In the genomic region with DNA sequence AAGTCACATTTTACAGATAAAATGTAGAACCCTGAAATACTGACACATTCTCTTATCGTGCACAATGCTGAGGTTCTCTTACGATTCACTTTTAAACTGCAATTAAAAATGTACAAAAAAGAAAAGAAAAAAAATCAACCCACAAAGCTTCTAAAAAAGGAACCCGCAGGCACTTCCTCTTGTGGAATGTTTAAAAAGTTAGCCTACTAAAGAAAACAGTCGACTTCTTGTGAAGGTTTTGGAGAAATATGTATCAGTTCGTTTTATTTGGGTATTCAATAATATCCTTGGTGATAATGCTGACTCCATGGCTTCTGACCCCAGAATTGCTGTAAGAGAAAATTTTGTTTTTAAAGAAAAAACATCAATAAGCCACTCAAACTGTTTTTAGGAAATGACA, we compare ENCODE assay signal across 18 cellular contexts. TPM values are rescaled to one million over a fixed set of nuclear protein-coding genes. Genes with fewer than 3 reads are reported as not detected.
DNase-seq lines count a peak whose midpoint lies in the region; ATAC-seq, FAIRE-seq and TF ChIP-seq lines count a peak whose summit lies in the region.
"Had no signal": no experiment of that assay in that cellular context is flagged by ENCODE, and none has a peak within 500 bp of the region (broad histone marks: within the 10 kb centered on the region; RNA-seq: fewer than 3 reads in every experiment).

No MANE protein-coding gene starts in this region.

- H3K27me3 Mint-ChIP-seq in MCF 10A (ENCODE audit: insufficient read depth, unreplicated experiment) = no peaks in the 10 kb centered on the region

- H3K4me2 ChIP-seq in mammary epithelial cell (ENCODE audit: insufficient read depth, low read depth, low read length) (no peak overlapping the region), Loucy (ENCODE audit: low read depth, low read length, poor library complexity, severe bottlenecking) (peak overlapping the region; percentile 11), GM12878 (ENCODE audit: control insufficient read depth, insufficient read depth) (no peak overlapping the region)

- no peak for TF ChIP-seq POLR2A in GM12878 (IDR thresholded peaks at IDR 0.05; ENCODE audit: low read depth, low read length)

- RAD21 ChIA-PET in GM12878 (lab: Charles Lee; ENCODE audit: unreplicated experiment) = interaction anchor here (1.0 to 2.0 kb wide), 3 partner anchors 8 to 188 kb away, joined by 3 to 10 read pairs (median 3); no protein-coding TSS in a partner anchor

- peaks cover 83% of the 10 kb centered on the region for H3K36me3 ChIP-seq in mammary epithelial cell (ENCODE audit: insufficient read depth, low read length)
- H3K36me3 ChIP-seq in Loucy (ENCODE audit: insufficient read depth, low read length) = peaks cover 91% of the 10 kb centered on the region
- peaks cover 5 to 53% of the 10 kb centered on the region in 2 experiments for H3K36me3 ChIP-seq in GM12878 (ENCODE audit: control insufficient read depth in 2 of 2, insufficient read depth in 2 of 2, low read length in 1 of 2)

- SMC1A ChIA-PET in GM12878 (lab: Charles Lee; ENCODE audit: uncharacterized antibody, unreplicated experiment) = interaction anchor here (0.9 to 18.4 kb wide), 5 partner anchors 8 to 189 kb away, joined by 3 to 360 read pairs (median 5); partner anchors contain the start of gene COX20

- in situ Hi-C loops in mammary epithelial cell (cut with MboI; ENCODE audit: low sequenced_read_pairs in 2 of 2) (loop anchor here in 1 of 2 donors (25.0 kb wide), 1 partner anchor 183 kb away; no protein-coding TSS in a partner anchor), GM12878 (cut with MboI) (no loop called here)

- peak overlapping the region; percentile 17 for H3K27ac Mint-ChIP-seq in MCF 10A (ENCODE audit: low read depth, unreplicated experiment)

- H4K20me1 ChIP-seq in mammary epithelial cell (ENCODE audit: insufficient read depth, low read length) (no peaks in the 10 kb centered on the region), Loucy (ENCODE audit: insufficient read depth, low read length, poor library complexity, severe bottlenecking) (peaks cover 98% of the 10 kb centered on the region), GM12878 (ENCODE audit: control insufficient read depth, insufficient read depth) (no peaks in the 10 kb centered on the region; the same call in 1 of the 2 replicates)

- DNase-seq in MCF 10A (ENCODE audit: unreplicated experiment) = no peak
- DNase-seq in mammary epithelial cell = no peak
- no peak for DNase-seq in GM12878 (ENCODE audit: low read depth, low spot score)
- peak; percentile 11 for DNase-seq in superior temporal gyrus (ENCODE audit: extremely low spot score)
- no peak for DNase-seq in GF-D8 (lab: John Stamatoyannopoulos, UW)
- no peak for DNase-seq in NCI-H1092 treated with DMSO at 0.1 percent for 48 hours (lab: John Stamatoyannopoulos, UW)
- no peak for DNase-seq in GM10266 (ENCODE audit: extremely low spot score)
- DNase-seq: central memory CD4-positive, alpha-beta T cell; DMS153; kidney; NCI-H1092; NCI-H524 treated with DMSO at 0.1 percent for 48 hours; nucleus accumbens; PC-3; stimulated activated CD4-positive, alpha-beta T cell treated with anti-CD3 and anti-CD28 coated beads, Interleukin-2, amount 100 ng/mL, for 24 hours had no signal

- ATAC-seq in GM12878 = no peak
- ATAC-seq: HCT116, PC-3, sciatic nerve had no signal

- TF ChIP-seq EP300 in GM12878 (IDR thresholded peaks at IDR 0.05; ENCODE audit: borderline replicate concordance in 1 of 2, control insufficient read depth in 1 of 2, low read depth in 2 of 2, low read length in 2 of 2) = no peak

- H3K27me3 ChIP-seq in mammary epithelial cell (ENCODE audit: insufficient read depth, low read length) (no peaks in the 10 kb centered on the region), Loucy (ENCODE audit: insufficient read depth, low read length, poor library complexity, severe bottlenecking) (no peaks in the 10 kb centered on the region), GM12878 (replicated peaks in 1 of 2; ENCODE audit: control insufficient read depth in 2 of 2, insufficient read depth in 2 of 2, low read length in 1 of 2) (no peaks in the 10 kb centered on the region)

- H3K4me1 Mint-ChIP-seq in MCF 10A (ENCODE audit: insufficient read depth, unreplicated experiment) = peaks cover 39% of the 10 kb centered on the region

- no peaks in the 10 kb centered on the region for H3K9me2 ChIP-seq in Loucy (replicated peaks; ENCODE audit: low read depth, low read length)

- POLR2A ChIA-PET in MCF 10A (lab: Yijun Ruan, JAX) = interaction anchor here (1.2 to 25.5 kb wide), 4 partner anchors 0 to 117 kb away, joined by 3 to 1456 read pairs (median 1088); partner anchors contain the start of genes COX20 and HNRNPU
- POLR2A ChIA-PET in GM12878 (lab: Charles Lee) = interaction anchor here (0.7 to 21.2 kb wide), 3 partner anchors 10 to 319 kb away, joined by 3 to 350 read pairs (median 3); partner anchors contain the start of genes COX20 and HNRNPU

- H3K9ac ChIP-seq in mammary epithelial cell (ENCODE audit: insufficient read depth, low read length) (no peak overlapping the region), Loucy (ENCODE audit: low read depth, low read length, poor library complexity, severe bottlenecking) (no peak overlapping the region), GM12878 (ENCODE audit: control insufficient read depth, insufficient read depth, low read length) (no peak overlapping the region)

- H3K4me1 ChIP-seq in mammary epithelial cell (ENCODE audit: insufficient read depth, low read length) = no peaks in the 10 kb centered on the region
- H3K4me1 ChIP-seq in Loucy (ENCODE audit: insufficient read depth, low read length, poor library complexity, severe bottlenecking) = peaks cover 58% of the 10 kb centered on the region
- no peaks in the 10 kb centered on the region for H3K4me1 ChIP-seq in GM12878 (ENCODE audit: control insufficient read depth, insufficient read depth, low read length)

- H3K4me3 ChIP-seq in mammary epithelial cell (replicated peaks in 1 of 3; ENCODE audit: insufficient read depth in 1 of 3, low read depth in 2 of 3, low read length in 3 of 3) (no peak overlapping the region), Loucy (ENCODE audit: low read length, poor library complexity, severe bottlenecking) (no peak overlapping the region), GM12878 (no peak overlapping the region)

- BruUV-seq in MCF 10A (replicated peaks; lab: Mats Ljungman, UMichigan) (no TSS peak), mammary epithelial cell (replicated peaks; lab: Mats Ljungman, UMichigan) (no TSS peak), GM12878 (replicated peaks; lab: Mats Ljungman, UMichigan) (no TSS peak)

- no peak for TF ChIP-seq RAD21 in GM12878 (IDR thresholded peaks at IDR 0.05; ENCODE audit: insufficient read depth, low read depth, low read length)

- H3K27ac ChIP-seq in mammary epithelial cell (ENCODE audit: insufficient read depth, low read depth, low read length) (no peak overlapping the region), GM12878 (ENCODE audit: control insufficient read depth, insufficient read depth) (no peak overlapping the region)

- H3K9me3 Mint-ChIP-seq in MCF 10A (ENCODE audit: unreplicated experiment) = no peaks in the 10 kb centered on the region

- intact Hi-C loops in MCF 10A (cut with micrococcal nuclease) (no loop called here), mammary epithelial cell (cut with micrococcal nuclease) (no loop called here), GM12878 (cut with micrococcal nuclease; ENCODE audit: unreplicated experiment) (no loop called here)

- TF ChIP-seq CTCF in MCF 10A (IDR thresholded peaks at IDR 0.05; ENCODE audit: unreplicated experiment) (no peak), mammary epithelial cell (conservative IDR thresholded peaks at IDR 0.05 in 1 of 2, IDR thresholded peaks at IDR 0.05 in 1 of 2; ENCODE audit: extremely low read depth in 1 of 2, insufficient read depth in 1 of 2, low read depth in 1 of 2, low read length in 2 of 2) (no peak), Loucy (conservative IDR thresholded peaks at IDR 0.05; ENCODE audit: low read length) (no peak), GM12878 (IDR thresholded peaks at IDR 0.05 in 2 of 3, conservative IDR thresholded peaks at IDR 0.05 in 1 of 3; ENCODE audit: control insufficient read depth in 2 of 3, extremely low read depth in 1 of 3, insufficient read depth in 1 of 3, low read depth in 3 of 3, low read length in 3 of 3) (no peak), GM10266 (IDR thresholded peaks at IDR 0.05; ENCODE audit: control insufficient read depth, insufficient read depth, low read depth, missing control alignments) (no peak)

- H2AFZ ChIP-seq in mammary epithelial cell (ENCODE audit: low read depth, low read length) (no peak overlapping the region), Loucy (ENCODE audit: low read length) (no peak overlapping the region), GM12878 (ENCODE audit: control insufficient read depth, low read depth, low read length) (no peak overlapping the region)

- peaks cover 100% of the 10 kb centered on the region for H3K36me3 Mint-ChIP-seq in MCF 10A (ENCODE audit: insufficient read depth, unreplicated experiment)

- H3K9me3 ChIP-seq in mammary epithelial cell (replicated peaks; ENCODE audit: insufficient read depth, low read length) = no peaks in the 10 kb centered on the region
- no peaks in the 10 kb centered on the region for H3K9me3 ChIP-seq in Loucy (ENCODE audit: insufficient read depth, low read depth, low read length)
- no peaks in the 10 kb centered on the region for H3K9me3 ChIP-seq in GM12878 (replicated peaks; ENCODE audit: control insufficient read depth, insufficient read depth, low read length)

- WGBS in mammary epithelial cell (ENCODE audit: low coverage, missing lambda C conversion rate) = 16% methylated on average over 5 of the region's 5 CpGs
- WGBS in GM12878 (ENCODE audit: insufficient coverage, insufficient replicate concordance, low lambda C conversion rate, missing lambda C conversion rate) = 37% methylated on average over 5 of the region's 5 CpGs

- H3F3A ChIP-seq in Loucy (ENCODE audit: low read depth) = peaks cover 4% of the 10 kb centered on the region; the same call in 1 of the 2 replicates

- dilution Hi-C loops in mammary epithelial cell (cut with HindIII; ENCODE audit: low sequenced_read_pairs) = no loop called here

- no peak overlapping the region for H3K4me3 Mint-ChIP-seq in MCF 10A (ENCODE audit: unreplicated experiment)

- peaks cover 91% of the 10 kb centered on the region for H3K79me2 ChIP-seq in mammary epithelial cell (ENCODE audit: insufficient read depth, low read length)
- H3K79me2 ChIP-seq in Loucy (ENCODE audit: insufficient read depth, low read length) = peaks cover 82% of the 10 kb centered on the region
- peaks cover 58% of the 10 kb centered on the region for H3K79me2 ChIP-seq in GM12878 (ENCODE audit: control insufficient read depth, insufficient read depth, low read length)

- no peak for FAIRE-seq in GM12878 (lab: Jason Lieb, UNC)
- FAIRE-seq: kidney had no signal

- CTCF ChIA-PET in MCF 10A (lab: Yijun Ruan, JAX) = interaction anchor here (0.7 to 13.7 kb wide), 3 partner anchors 14 to 188 kb away, joined by 3 to 174 read pairs (median 3); no protein-coding TSS in a partner anchor
- CTCF ChIA-PET in mammary epithelial cell (lab: Charles Lee; ENCODE audit: low non-redundant PET) = no interaction called here
- CTCF ChIA-PET in GM12878 (lab: Yijun Ruan, JAX) = interaction anchor here (1.0 to 3.5 kb wide), 4 partner anchors 12 to 53 kb away, joined by 3 to 11 read pairs (median 7); no protein-coding TSS in a partner anchor

RNA-seq across cellular contexts. Expression of gene HNRNPU, which starts 10.2 kb away (rescaled TPM):
- total RNA-seq in MCF 10A (2022) (454 and 572 TPM in 2 replicates), mammary epithelial cell (100 to 1,000 TPM; 167 to 292 TPM), GM12878 (2014; rRNA removed) (377 and 402 TPM in 2 replicates), GM12878 (2014; rRNA removed; fragmentation: Illumina TruSeq; extraction: Trizol) (443 and 460 TPM in 2 replicates), GM12878 (2021) (431 and 461 TPM in 2 replicates)
- polyA plus RNA-seq in mammary epithelial cell (126 TPM), GM12878 (2011; rRNA removed) (327 and 513 TPM in 2 replicates), GM12878 (2014; fragmentation: Illumina TruSeq; extraction: Trizol) (569 and 704 TPM in 2 replicates), GM12878 (2014; fragmentation: Nextera tagmentation; extraction: Ambion mirVana) (100 to 1,000 TPM; 163 to 201 TPM), GM12878 (2014; rRNA removed) (331 and 358 TPM in 2 replicates), GM12878 (2016; fragmentation: Nextera tagmentation; extraction: Ambion mirVana) (100 to 1,000 TPM; 439 to 514 TPM)
- polyA minus RNA-seq in mammary epithelial cell = 322 TPM
- 817 and 826 TPM in 2 replicates for total RNA-seq in GM12878 (2013; cell fraction: nucleolus; rRNA removed)
- 171 TPM for polyA plus RNA-seq in GM12878 (2011; ENCODE audit: low read depth)
- polyA plus RNA-seq in GM12878 (2011; cell fraction: cytosol; rRNA removed) = 120 TPM in 2 replicates
- 211 and 351 TPM in 2 replicates for polyA plus RNA-seq in GM12878 (2011; cell fraction: nucleus; rRNA removed)
- 234 TPM in 2 replicates for polyA plus RNA-seq in GM12878 (2012)
- 237 and 306 TPM in 2 replicates for polyA minus RNA-seq in GM12878 (2011; rRNA and poly(A)+ RNA removed)
- polyA minus RNA-seq in GM12878 (2011; cell fraction: cytosol; rRNA and poly(A)+ RNA removed) = 125 and 176 TPM in 2 replicates
- polyA minus RNA-seq in GM12878 (2011; cell fraction: nucleus; rRNA and poly(A)+ RNA removed) = 88.7 and 155 TPM in 2 replicates

RNA-seq across cellular contexts. Expression of gene COX20, which starts 18.7 kb away (rescaled TPM):
- total RNA-seq in MCF 10A (2022) = 44.6 and 46.1 TPM in 2 replicates
- total RNA-seq in mammary epithelial cell = 10 to 100 TPM; 13.7 to 35.4 TPM
- polyA plus RNA-seq in mammary epithelial cell = 23.5 TPM
- polyA minus RNA-seq in mammary epithelial cell = 7.8 TPM
- total RNA-seq in GM12878 (2013; cell fraction: nucleolus; rRNA removed) = 28.5 and 29.0 TPM in 2 replicates
- 22.8 and 25.9 TPM in 2 replicates for total RNA-seq in GM12878 (2014; rRNA removed)
- total RNA-seq in GM12878 (2014; rRNA removed; fragmentation: Illumina TruSeq; extraction: Trizol) = 31.6 and 40.4 TPM in 2 replicates
- 22.1 and 28.4 TPM in 2 replicates for total RNA-seq in GM12878 (2021)
- polyA plus RNA-seq in GM12878 (2011; ENCODE audit: low read depth) = 11.9 TPM
- 36.7 and 75.5 TPM in 2 replicates for polyA plus RNA-seq in GM12878 (2011; rRNA removed)
- polyA plus RNA-seq in GM12878 (2011; cell fraction: cytosol; rRNA removed) = 12.9 and 14.4 TPM in 2 replicates
- 17.8 and 18.8 TPM in 2 replicates for polyA plus RNA-seq in GM12878 (2011; cell fraction: nucleus; rRNA removed)
- polyA plus RNA-seq in GM12878 (2012) = 35.9 and 36.7 TPM in 2 replicates
- 54.4 and 54.9 TPM in 2 replicates for polyA plus RNA-seq in GM12878 (2014; fragmentation: Illumina TruSeq; extraction: Trizol)
- polyA plus RNA-seq in GM12878 (2014; fragmentation: Nextera tagmentation; extraction: Ambion mirVana) = 10 to 100 TPM; 91.9 to 95.3 TPM
- 38.0 and 51.0 TPM in 2 replicates for polyA plus RNA-seq in GM12878 (2014; rRNA removed)
- polyA plus RNA-seq in GM12878 (2016; fragmentation: Nextera tagmentation; extraction: Ambion mirVana) = 100 to 1,000 TPM; 112 TPM
- 8.3 and 11.3 TPM in 2 replicates for polyA minus RNA-seq in GM12878 (2011; rRNA and poly(A)+ RNA removed)
- 2.5 and 3.8 TPM in 2 replicates for polyA minus RNA-seq in GM12878 (2011; cell fraction: cytosol; rRNA and poly(A)+ RNA removed)
- 16.2 and 22.1 TPM in 2 replicates for polyA minus RNA-seq in GM12878 (2011; cell fraction: nucleus; rRNA and poly(A)+ RNA removed)
